3 cellular contexts compared by ENCODE assay signal in genomic region chr2:99278793-99279291, GRCh38.
A peak's percentile ranks its signal among the peaks of the same experiment; 100 is the strongest.
TF ChIP-seq lines count a peak whose summit lies in the region.

No MANE protein-coding gene starts in this region.

TF ChIP-seq in A549, 52 proteins besides CTCF, POLR2A, EP300 and RAD21:
- peak in 1 of 2 experiments; percentile 50; a peak in 3 of 4 replicates for TF ChIP-seq CEBPB (IDR thresholded peaks at IDR 0.05)
- TF ChIP-seq, protein P1, sequence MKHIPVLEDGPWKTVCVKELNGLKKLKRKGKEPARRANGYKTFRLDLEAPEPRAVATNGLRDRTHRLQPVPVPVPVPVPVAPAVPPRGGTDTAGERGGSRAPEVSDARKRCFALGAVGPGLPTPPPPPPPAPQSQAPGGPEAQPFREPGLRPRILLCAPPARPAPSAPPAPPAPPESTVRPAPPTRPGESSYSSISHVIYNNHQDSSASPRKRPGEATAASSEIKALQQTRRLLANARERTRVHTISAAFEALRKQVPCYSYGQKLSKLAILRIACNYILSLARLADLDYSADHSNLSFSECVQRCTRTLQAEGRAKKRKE (CRISPR knock-in tag; IDR thresholded peaks at IDR 0.05; ENCODE audit: low read depth): no peak

TF ChIP-seq in HEK293, 187 proteins besides CTCF, POLR2A, EP300 and RAD21:
- TF ChIP-seq KLF8 (tag by site-specific recombination; IDR thresholded peaks at IDR 0.05) (no peak), ZNF707 (tag by site-specific recombination; IDR thresholded peaks at IDR 0.05) (no peak), ZNF837 (tag by site-specific recombination; IDR thresholded peaks at IDR 0.05) (no peak), ZNF221 (tag by site-specific recombination; IDR thresholded peaks at IDR 0.05; ENCODE audit: borderline replicate concordance) (no peak), ZNF76 (tag by site-specific recombination; IDR thresholded peaks at IDR 0.05; ENCODE audit: borderline replicate concordance, low read depth) (no peak), OVOL3 (tag by site-specific recombination; IDR thresholded peaks at IDR 0.05) (0 out of 2 replicates have a peak, but pooled peaks have one; percentile 20), SP7 (tag by site-specific recombination; IDR thresholded peaks at IDR 0.05) (no peak), EGR2 (tag by site-specific recombination; IDR thresholded peaks at IDR 0.05; ENCODE audit: low read depth) (no peak), GLIS1 (tag by site-specific recombination; IDR thresholded peaks at IDR 0.05) (no peak), ZFHX2 (tag by site-specific recombination; conservative IDR thresholded peaks at IDR 0.05) (no peak), SCRT2 (tag by site-specific recombination; IDR thresholded peaks at IDR 0.05) (no peak), ZNF558 (tag by site-specific recombination; IDR thresholded peaks at IDR 0.05) (no peak), KLF7 (tag by site-specific recombination; IDR thresholded peaks at IDR 0.05; ENCODE audit: borderline replicate concordance) (no peak), ZNF596 (tag by site-specific recombination; IDR thresholded peaks at IDR 0.05) (no peak), ZNF26 (tag by site-specific recombination; IDR thresholded peaks at IDR 0.05) (no peak)
- TF ChIP-seq, protein P2, sequence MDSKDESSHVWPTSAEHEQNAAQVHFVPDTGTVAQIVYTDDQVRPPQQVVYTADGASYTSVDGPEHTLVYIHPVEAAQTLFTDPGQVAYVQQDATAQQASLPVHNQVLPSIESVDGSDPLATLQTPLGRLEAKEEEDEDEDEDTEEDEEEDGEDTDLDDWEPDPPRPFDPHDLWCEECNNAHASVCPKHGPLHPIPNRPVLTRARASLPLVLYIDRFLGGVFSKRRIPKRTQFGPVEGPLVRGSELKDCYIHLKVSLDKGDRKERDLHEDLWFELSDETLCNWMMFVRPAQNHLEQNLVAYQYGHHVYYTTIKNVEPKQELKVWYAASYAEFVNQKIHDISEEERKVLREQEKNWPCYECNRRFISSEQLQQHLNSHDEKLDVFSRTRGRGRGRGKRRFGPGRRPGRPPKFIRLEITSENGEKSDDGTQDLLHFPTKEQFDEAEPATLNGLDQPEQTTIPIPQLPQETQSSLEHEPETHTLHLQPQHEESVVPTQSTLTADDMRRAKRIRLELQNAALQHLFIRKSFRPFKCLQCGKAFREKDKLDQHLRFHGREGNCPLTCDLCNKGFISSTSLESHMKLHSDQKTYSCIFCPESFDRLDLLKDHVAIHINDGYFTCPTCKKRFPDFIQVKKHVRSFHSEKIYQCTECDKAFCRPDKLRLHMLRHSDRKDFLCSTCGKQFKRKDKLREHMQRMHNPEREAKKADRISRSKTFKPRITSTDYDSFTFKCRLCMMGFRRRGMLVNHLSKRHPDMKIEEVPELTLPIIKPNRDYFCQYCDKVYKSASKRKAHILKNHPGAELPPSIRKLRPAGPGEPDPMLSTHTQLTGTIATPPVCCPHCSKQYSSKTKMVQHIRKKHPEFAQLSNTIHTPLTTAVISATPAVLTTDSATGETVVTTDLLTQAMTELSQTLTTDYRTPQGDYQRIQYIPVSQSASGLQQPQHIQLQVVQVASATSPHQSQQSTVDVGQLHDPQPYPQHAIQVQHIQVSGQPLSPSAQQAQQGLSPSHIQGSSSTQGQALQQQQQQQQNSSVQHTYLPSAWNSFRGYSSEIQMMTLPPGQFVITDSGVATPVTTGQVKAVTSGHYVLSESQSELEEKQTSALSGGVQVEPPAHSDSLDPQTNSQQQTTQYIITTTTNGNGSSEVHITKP (tag by site-specific recombination; IDR thresholded peaks at IDR 0.05): peak; percentile 38

TF ChIP-seq in SK-N-SH, 30 proteins besides CTCF, POLR2A, EP300 and RAD21:
- TF ChIP-seq USF2 (IDR thresholded peaks at IDR 0.05; ENCODE audit: borderline replicate concordance, low read depth, low read length): no peak
- TF ChIP-seq MEF2A (IDR thresholded peaks at IDR 0.05; ENCODE audit: borderline replicate concordance, low read depth): no peak
- peak; percentile 40; the same call in 1 of the 2 replicates for TF ChIP-seq TCF12 (IDR thresholded peaks at IDR 0.05)
- TF ChIP-seq CHD2 (IDR thresholded peaks at IDR 0.05; ENCODE audit: low read length, partially characterized antibody): no peak
- no peak for TF ChIP-seq JUND (IDR thresholded peaks at IDR 0.05)
- TF ChIP-seq FOXM1 (IDR thresholded peaks at IDR 0.05; ENCODE audit: low read depth): no peak
